In genomic region chr2:200888719-200889625, GRCh38 we compare ENCODE assay signal across 1 cellular context.
TF ChIP-seq lines count a peak whose summit lies in the region.

Gene NIF3L1 (plus strand): TSS chr2:200889371. CDS start chr2:200891944, 2,573 bp downstream.
Gene PPIL3 (minus strand): TSS chr2:200889077. CDS start chr2:200887615, 1,462 bp downstream.

TF ChIP-seq in K562, 482 proteins besides CTCF, POLR2A, EP300 and RAD21 (continued from another document):
- TF ChIP-seq, protein P1, sequence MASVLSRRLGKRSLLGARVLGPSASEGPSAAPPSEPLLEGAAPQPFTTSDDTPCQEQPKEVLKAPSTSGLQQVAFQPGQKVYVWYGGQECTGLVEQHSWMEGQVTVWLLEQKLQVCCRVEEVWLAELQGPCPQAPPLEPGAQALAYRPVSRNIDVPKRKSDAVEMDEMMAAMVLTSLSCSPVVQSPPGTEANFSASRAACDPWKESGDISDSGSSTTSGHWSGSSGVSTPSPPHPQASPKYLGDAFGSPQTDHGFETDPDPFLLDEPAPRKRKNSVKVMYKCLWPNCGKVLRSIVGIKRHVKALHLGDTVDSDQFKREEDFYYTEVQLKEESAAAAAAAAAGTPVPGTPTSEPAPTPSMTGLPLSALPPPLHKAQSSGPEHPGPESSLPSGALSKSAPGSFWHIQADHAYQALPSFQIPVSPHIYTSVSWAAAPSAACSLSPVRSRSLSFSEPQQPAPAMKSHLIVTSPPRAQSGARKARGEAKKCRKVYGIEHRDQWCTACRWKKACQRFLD (CRISPR knock-in tag; IDR thresholded peaks at IDR 0.05) = peak; percentile 64; the same call in 1 of the 2 replicates
- no peak for TF ChIP-seq ZNF764 (CRISPR knock-in tag; IDR thresholded peaks at IDR 0.05; ENCODE audit: low read depth)
- TF ChIP-seq MIER1 (IDR thresholded peaks at IDR 0.05; ENCODE audit: low read depth) = 0 out of 2 replicates have a peak, but pooled peaks have one; percentile 49
- TF ChIP-seq SIN3A (IDR thresholded peaks at IDR 0.05; ENCODE audit: borderline replicate concordance in 2 of 2, control insufficient read depth in 1 of 2, low read depth in 2 of 2, low read length in 2 of 2) = peak in 1 of 2 experiments; percentile 64; a peak in 2 of 4 replicates
- peak; percentile 65; the same call in 1 of the 2 replicates for TF ChIP-seq HDAC2 (IDR thresholded peaks at IDR 0.05)
- TF ChIP-seq PTTG1 (tag; IDR thresholded peaks at IDR 0.05; ENCODE audit: low read depth) = no peak
- peak; percentile 56 for TF ChIP-seq CCNT2 (IDR thresholded peaks at IDR 0.05; ENCODE audit: borderline replicate concordance, extremely low read depth, insufficient read length, low read depth, low read length)
- TF ChIP-seq ELK3 (CRISPR knock-in tag; IDR thresholded peaks at IDR 0.05) = no peak
- TF ChIP-seq TAL1 (IDR thresholded peaks at IDR 0.05) = 0 out of 2 replicates have a peak, but pooled peaks have one; percentile 3
- 0 out of 2 replicates have a peak, but pooled peaks have one; percentile 14 for TF ChIP-seq HINFP (tag; conservative IDR thresholded peaks at IDR 0.05; ENCODE audit: low read depth)
- peak in 1 of 2 experiments; percentile 69; a peak in 2 of 4 replicates for TF ChIP-seq HDAC1 (IDR thresholded peaks at IDR 0.05)
- TF ChIP-seq CBFA2T3 (IDR thresholded peaks at IDR 0.05) = peak; percentile 41
- TF ChIP-seq JUN (IDR thresholded peaks at IDR 0.05; ENCODE audit: borderline replicate concordance, low read depth, low read length) = peak; percentile 22; the same call in 1 of the 2 replicates
- no peak; the same call in 1 of the 2 replicates for TF ChIP-seq JUN (CRISPR knock-in tag; IDR thresholded peaks at IDR 0.05; ENCODE audit: borderline replicate concordance)
- TF ChIP-seq AFF4 (CRISPR knock-in tag; IDR thresholded peaks at IDR 0.05) = peak; percentile 72
